10 cellular contexts compared by ENCODE assay signal in genomic region chr19:10979950-10980349, GRCh38. TPM values are rescaled to one million over a fixed set of nuclear protein-coding genes. Genes with fewer than 3 reads are reported as not detected.
A peak's percentile ranks its signal among the peaks of the same experiment; 100 is the strongest.
DNase-seq lines count a peak whose midpoint lies in the region; TF ChIP-seq lines count a peak whose summit lies in the region.
"Had no signal": no experiment of that assay in that cellular context is flagged by ENCODE, and none has a peak within 500 bp of the region (broad histone marks: within the 10 kb centered on the region; RNA-seq: fewer than 3 reads in every experiment).

No MANE protein-coding gene starts in this region.

- H3K9me3 Mint-ChIP-seq in brain = no peaks in the 10 kb centered on the region
- H3K9me3 Mint-ChIP-seq: HFFc6 had no signal

- no peaks in the 10 kb centered on the region for H3K9me3 ChIP-seq in neutrophil
- H3K9me3 ChIP-seq: SJSA1 had no signal

- H3K27me3 Mint-ChIP-seq in brain = no peaks in the 10 kb centered on the region

- H3K4me3 ChIP-seq in GM12875 (ENCODE audit: low read depth, low read length) (no peak overlapping the region), neutrophil (ENCODE audit: low read depth in 1 of 2, low read length in 1 of 2) (no peak overlapping the region)
- H3K4me3 ChIP-seq: SJSA1 had no signal

- peaks cover 5 to 11% of the 10 kb centered on the region in 2 experiments for H3K4me1 ChIP-seq in neutrophil (ENCODE audit: control insufficient read depth in 1 of 2, insufficient read depth in 1 of 2, low read depth in 1 of 2, low read length in 1 of 2)

- peaks cover 19% of the 10 kb centered on the region for H3K4me1 Mint-ChIP-seq in brain

- peak overlapping the region in 3 of 5 experiments; percentile 60 to 84 (median 83) for H3K27ac Mint-ChIP-seq in brain
- H3K27ac Mint-ChIP-seq: HFFc6 had no signal

- peaks cover 59% of the 10 kb centered on the region for H3K36me3 Mint-ChIP-seq in brain

- H3K27ac ChIP-seq in neutrophil = peak overlapping the region; percentile 36
- H3K27ac ChIP-seq: SJSA1 had no signal

- DNase-seq in NOMO-1 treated with dmso at 0.1 percent for 144 hours (lab: John Stamatoyannopoulos, UW; ENCODE audit: unreplicated experiment) (peak; percentile 86), H4 (ENCODE audit: low spot score) (no peak), NCI-H2107 (lab: John Stamatoyannopoulos, UW) (no peak), RKO (ENCODE audit: low spot score) (no peak), NCI-H1694 (lab: John Stamatoyannopoulos, UW) (no peak)
- DNase-seq: HFFc6 had no signal

- peaks cover 21% of the 10 kb centered on the region for H3K36me3 ChIP-seq in neutrophil

- no peaks in the 10 kb centered on the region for H3K27me3 ChIP-seq in neutrophil
- H3K27me3 ChIP-seq: SJSA1 had no signal

- TF ChIP-seq CTCF in GM12875 (IDR thresholded peaks at IDR 0.05; ENCODE audit: borderline replicate concordance, insufficient read depth, low read depth, low read length) (0 out of 2 replicates have a peak, but pooled peaks have one; percentile 26), brain (conservative IDR thresholded peaks at IDR 0.05) (no peak), neutrophil (IDR thresholded peaks at IDR 0.05) (no peak)

- H3K4me3 Mint-ChIP-seq in brain = no peak overlapping the region
- H3K4me3 Mint-ChIP-seq: HFFc6 had no signal

RNA-seq across cellular contexts. Expression of gene SMARCA4, which starts 19.1 kb away (rescaled TPM):
- polyA plus RNA-seq in brain (ENCODE audit: insufficient read depth, low read depth, low replicate concordance) = 131 TPM
- total RNA-seq in H4 (2014; rRNA removed; shearing (Covaris generic)) = 47.2 and 57.9 TPM in 2 replicates

RNA-seq across cellular contexts. Expression of gene TIMM29, which starts 51.3 kb away (rescaled TPM):
- polyA plus RNA-seq in brain (ENCODE audit: insufficient read depth, low read depth, low replicate concordance) = 18.0 TPM
- 11.2 and 23.5 TPM in 2 replicates for total RNA-seq in H4 (2014; rRNA removed; shearing (Covaris generic))

RNA-seq across cellular contexts. Expression of gene YIPF2, which starts 51.5 kb away (rescaled TPM):
- polyA plus RNA-seq in brain (ENCODE audit: insufficient read depth, low read depth, low replicate concordance) = 55.1 TPM
- total RNA-seq in H4 (2014; rRNA removed; shearing (Covaris generic)) = 31.7 and 42.5 TPM in 2 replicates
